ENCODE assay signal across 24 cellular contexts in the genomic region with DNA sequence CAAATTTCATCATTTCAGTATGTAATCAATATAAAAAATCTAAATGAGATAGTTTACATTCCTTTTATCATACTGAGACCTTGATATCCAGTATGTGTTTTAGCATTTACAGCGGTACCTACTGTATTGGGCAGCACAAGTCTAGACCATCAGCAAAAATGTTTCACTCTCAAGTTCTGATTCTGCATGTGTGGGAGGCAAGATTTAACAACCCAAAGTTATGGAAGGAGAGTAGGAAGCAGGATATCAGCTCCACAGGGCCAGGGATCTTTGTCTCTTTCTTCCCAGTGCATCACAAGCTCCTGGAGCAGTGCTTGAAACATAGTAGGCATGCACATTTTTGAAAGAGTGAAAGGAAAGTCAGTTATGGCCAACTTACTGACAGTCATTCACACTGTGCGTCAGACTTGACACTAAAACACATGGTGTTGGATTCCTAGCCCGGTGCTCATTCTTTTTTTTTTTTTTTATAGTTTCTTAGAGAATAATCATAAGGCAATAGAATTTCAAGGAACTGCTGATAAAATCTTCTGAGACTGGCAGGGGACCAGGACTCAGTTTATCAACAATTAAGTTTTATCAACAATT. TPM values are rescaled to one million over a fixed set of nuclear protein-coding genes. Genes with fewer than 3 reads are reported as not detected.
DNase-seq lines count a peak whose midpoint lies in the region; ATAC-seq, FAIRE-seq and TF ChIP-seq lines count a peak whose summit lies in the region.
"Had no signal": no experiment of that assay in that cellular context is flagged by ENCODE, and none has a peak within 500 bp of the region (broad histone marks: within the 10 kb centered on the region; RNA-seq: fewer than 3 reads in every experiment).

No MANE protein-coding gene starts in this region.

- H3K36me3 ChIP-seq in CD4-positive, CD25-positive, alpha-beta regulatory T cell (ENCODE audit: control insufficient read depth, insufficient read depth, low read length), result peaks cover 41% of the 10 kb centered on the region
- no peaks in the 10 kb centered on the region for H3K36me3 ChIP-seq in pancreas
- H3K36me3 ChIP-seq: breast epithelium, gastroesophageal sphincter, lower lobe of right lung, right lobe of liver had no signal

- no peak for FAIRE-seq in pancreas (lab: Jason Lieb, UNC)
- FAIRE-seq: G401.6, GM12892 had no signal

- peaks cover 56% of the 10 kb centered on the region for H3K36me3 Mint-ChIP-seq in CD4-positive, CD25-positive, alpha-beta regulatory T cell
- H3K36me3 Mint-ChIP-seq in effector memory CD8-positive, alpha-beta T cell (ENCODE audit: insufficient read depth), result peaks cover 88% of the 10 kb centered on the region

- H3K4me3 Mint-ChIP-seq in CD4-positive, CD25-positive, alpha-beta regulatory T cell, result peak overlapping the region; percentile 70 to 98 (median 82)
- H3K4me3 Mint-ChIP-seq in effector memory CD8-positive, alpha-beta T cell, result peak overlapping the region; percentile 22 to 97
- H3K4me3 Mint-ChIP-seq: neural crest cell had no signal

- H3K4me1 Mint-ChIP-seq in CD4-positive, CD25-positive, alpha-beta regulatory T cell, result peaks cover 46 to 96% (median 88%) of the 10 kb centered on the region in 4 donors
- H3K4me1 Mint-ChIP-seq in effector memory CD8-positive, alpha-beta T cell (ENCODE audit: low read depth in 2 of 2), result peaks cover 82 to 94% of the 10 kb centered on the region in 2 donors

- DNase-seq in CD4-positive, CD25-positive, alpha-beta regulatory T cell, result no peak
- DNase-seq in NB4 (ENCODE audit: low read depth) (peak; percentile 17), pancreas (no peak), mesenteric fat pad (ENCODE audit: low spot score) (no peak), NCI-H526 (lab: John Stamatoyannopoulos, UW) (no peak)
- no peak for DNase-seq in effector memory CD8-positive, alpha-beta T cell
- DNase-seq in stimulated activated naive CD8-positive, alpha-beta T cell treated with anti-CD3 and anti-CD28 coated beads, Interleukin-15, Interleukin-2, amounts not matched to agents 100 U/mL and 50 U/mL, for 24 hours, result no peak
- DNase-seq: activated CD4-positive, alpha-beta T cell treated with anti-CD3 and anti-CD28 coated beads for 4 hours; activated naive CD4-positive, alpha-beta T cell treated with anti-CD3 and anti-CD28 coated beads, Interleukin-2, amount 50 U/mL, for 16 hours; activated T-cell treated with anti-CD3 and anti-CD28 coated beads for 4 hours; effector memory CD4-positive, alpha-beta T cell; H7; lower lobe of right lung; NCI-H1105 treated with DMSO at 0.1 percent for 48 hours; NCI-H2171 treated with DMSO at 0.1 percent for 48 hours; stimulated activated CD4-positive, alpha-beta T cell treated with anti-CD3 and anti-CD28 coated beads, Interleukin-2, amount 100 ng/mL, for 48 hours had no signal

- no peak for ATAC-seq in CD4-positive, CD25-positive, alpha-beta regulatory T cell (ENCODE audit: low read depth in 2 of 2)
- ATAC-seq in effector memory CD8-positive, alpha-beta T cell (replicated peaks), result no peak
- ATAC-seq in pancreas, result no peak
- no peak for ATAC-seq in stimulated activated naive CD8-positive, alpha-beta T cell treated with anti-CD3 and anti-CD28 coated beads, Interleukin-15, Interleukin-2, amounts not matched to agents 100 U/mL and 50 U/mL, for 24 hours
- no peak for ATAC-seq in HG03039 (IDR thresholded peaks at IDR 0.05; ENCODE audit: unreplicated experiment)
- ATAC-seq: CD8-positive, alpha-beta T cell; gastroesophageal sphincter had no signal

- H3K4me3 ChIP-seq in CD4-positive, CD25-positive, alpha-beta regulatory T cell (ENCODE audit: low read depth, low read length), result peak overlapping the region; percentile 99
- H3K4me3 ChIP-seq in NB4 (ENCODE audit: low read depth, low read length) (peak overlapping the region; percentile 32), pancreas (no peak overlapping the region)
- H3K4me3 ChIP-seq: breast epithelium, gastroesophageal sphincter, lower lobe of right lung, right lobe of liver had no signal

- no peaks in the 10 kb centered on the region for H3K27me3 Mint-ChIP-seq in CD4-positive, CD25-positive, alpha-beta regulatory T cell
- no peaks in the 10 kb centered on the region for H3K27me3 Mint-ChIP-seq in effector memory CD8-positive, alpha-beta T cell

- intact Hi-C loops in pancreas (cut with DNase I), result loop anchor here in 1 of 3 donors (10.0 kb wide), 1 partner anchor 143 kb away; no protein-coding TSS in a partner anchor

- WGBS in pancreas, 2 donors, result 28 to 32% methylated on average over 3 of the region's 3 CpGs

- peak overlapping the region in 1 of 3 donors; percentile 57 for H3K27ac Mint-ChIP-seq in CD4-positive, CD25-positive, alpha-beta regulatory T cell
- H3K27ac Mint-ChIP-seq in effector memory CD8-positive, alpha-beta T cell, result peak overlapping the region; percentile 50 to 69
- H3K27ac Mint-ChIP-seq: CD8-positive, alpha-beta T cell had no signal

- H3K27ac ChIP-seq in CD4-positive, CD25-positive, alpha-beta regulatory T cell (ENCODE audit: insufficient read depth, low read length, poor library complexity, severe bottlenecking), result peak overlapping the region; percentile 55
- H3K27ac ChIP-seq in pancreas, result peak overlapping the region in 3 of 4 donors; percentile 29 to 91 (median 89)
- H3K27ac ChIP-seq: lower lobe of right lung, right lobe of liver had no signal

- no peak for TF ChIP-seq POLR2A in NB4 (IDR thresholded peaks at IDR 0.05; ENCODE audit: extremely low read depth, insufficient read length)

- H3K27me3 ChIP-seq in CD4-positive, CD25-positive, alpha-beta regulatory T cell (ENCODE audit: control insufficient read depth, insufficient read depth, low read length), result no peaks in the 10 kb centered on the region
- no peaks in the 10 kb centered on the region for H3K27me3 ChIP-seq in pancreas
- H3K27me3 ChIP-seq: breast epithelium, gastroesophageal sphincter, right lobe of liver had no signal

- H3K9me3 ChIP-seq in CD4-positive, CD25-positive, alpha-beta regulatory T cell (ENCODE audit: control insufficient read depth in 2 of 2, low read length in 2 of 2), result no peaks in the 10 kb centered on the region
- H3K9me3 ChIP-seq in pancreas, result no peaks in the 10 kb centered on the region
- H3K9me3 ChIP-seq: breast epithelium, gastroesophageal sphincter, lower lobe of right lung, right lobe of liver had no signal

- H3K4me1 ChIP-seq in CD4-positive, CD25-positive, alpha-beta regulatory T cell (ENCODE audit: control insufficient read depth, insufficient read depth, low read length, poor library complexity, severe bottlenecking), result peaks cover 95% of the 10 kb centered on the region
- peaks cover 9 to 57% (median 31%) of the 10 kb centered on the region in 3 donors for H3K4me1 ChIP-seq in pancreas
- H3K4me1 ChIP-seq: breast epithelium had no signal

- TF ChIP-seq CTCF in NB4 (IDR thresholded peaks at IDR 0.05; ENCODE audit: low read depth, low read length), result no peak
- TF ChIP-seq CTCF in pancreas (IDR thresholded peaks at IDR 0.05), result no peak

- peaks cover 0 to 2% (median 0%) of the 10 kb centered on the region in 7 donors for H3K9me3 Mint-ChIP-seq in CD4-positive, CD25-positive, alpha-beta regulatory T cell
- H3K9me3 Mint-ChIP-seq in effector memory CD8-positive, alpha-beta T cell, result no peaks in the 10 kb centered on the region
- H3K9me3 Mint-ChIP-seq: CD8-positive, alpha-beta T cell; neural crest cell had no signal

RNA-seq across cellular contexts. Expression of a gene that starts 6.1 kb away (rescaled TPM):
- total RNA-seq in CD4-positive, CD25-positive, alpha-beta regulatory T cell, result 324 TPM
- polyA plus RNA-seq in CD4-positive, CD25-positive, alpha-beta regulatory T cell, result 10 to 100 TPM; 19.6 to 64.7 (median 33.0) TPM
- total RNA-seq in pancreas (10 to 100 TPM; 21.5 to 68.1 (median 38.3) TPM), mesenteric fat pad (2.5 TPM)
- polyA plus RNA-seq in pancreas, result 10 to 100 TPM in 1 of 2 donors, 1 to 10 TPM in 1; 6.7 to 19.1 TPM

Comparison
In these comparisons a context has a peak if more than half of its experiments do, and no peak if none do; other contexts are left out.
1. H3K4me3 ChIP-seq: peak in CD4-positive, CD25-positive, alpha-beta regulatory T cell (single experiment) and NB4 (single experiment); none in pancreas (0 of 4).